ENCODE assay signal across 8 cellular contexts in genomic region chr13:24922390-24923304, GRCh38.
DNase-seq lines count a peak whose midpoint lies in the region; ATAC-seq and TF ChIP-seq lines count a peak whose summit lies in the region.

No MANE protein-coding gene starts in this region.

- no peaks in the 10 kb centered on the region for H3K36me3 Mint-ChIP-seq in natural killer cell treated with Interleukin-12 subunit alpha and Interleukin-12 subunit beta and Interleukin-15 and Interleukin-18, amount 100 ng/mL, for 72 hours

- H3K9me3 Mint-ChIP-seq in natural killer cell treated with Interleukin-12 subunit alpha and Interleukin-12 subunit beta and Interleukin-15 and Interleukin-18, amount 100 ng/mL, for 72 hours = no peaks in the 10 kb centered on the region

- H3K4me3 Mint-ChIP-seq in natural killer cell treated with Interleukin-12 subunit alpha and Interleukin-12 subunit beta and Interleukin-15 and Interleukin-18, amount 100 ng/mL, for 72 hours = peak overlapping the region; percentile 88

- H3K4me1 Mint-ChIP-seq in natural killer cell treated with Interleukin-12 subunit alpha and Interleukin-12 subunit beta and Interleukin-15 and Interleukin-18, amount 100 ng/mL, for 72 hours (ENCODE audit: low read depth in 2 of 2) = peaks cover 10 to 15% of the 10 kb centered on the region in 2 donors

- H3K27me3 Mint-ChIP-seq in natural killer cell treated with Interleukin-12 subunit alpha and Interleukin-12 subunit beta and Interleukin-15 and Interleukin-18, amount 100 ng/mL, for 72 hours = no peaks in the 10 kb centered on the region

- TF ChIP-seq CTCF in LNCaP clone FGC (IDR thresholded peaks at IDR 0.05; ENCODE audit: control insufficient read depth, extremely low read depth, insufficient read depth) = no peak
- TF ChIP-seq CTCF in RWPE2 (IDR thresholded peaks at IDR 0.05; ENCODE audit: poor library complexity, severe bottlenecking) = no peak
- no peak for TF ChIP-seq CTCF in fibroblast of pulmonary artery (IDR thresholded peaks at IDR 0.05; ENCODE audit: low read length, missing control alignments)

- peak overlapping the region; percentile 68 for H3K27ac ChIP-seq in RWPE2 (ENCODE audit: poor library complexity, severe bottlenecking)

- no peaks in the 10 kb centered on the region for H3K9me3 ChIP-seq in RWPE2 (ENCODE audit: severe bottlenecking)

- ATAC-seq in RWPE2 (ENCODE audit: low read depth) = peak; percentile 98
- ATAC-seq in natural killer cell treated with Interleukin-12 subunit alpha and Interleukin-12 subunit beta and Interleukin-15 and Interleukin-18, amount 100 ng/mL, for 72 hours = peak; percentile 99

- peak overlapping the region; percentile 91 to 95 for H3K27ac Mint-ChIP-seq in natural killer cell treated with Interleukin-12 subunit alpha and Interleukin-12 subunit beta and Interleukin-15 and Interleukin-18, amount 100 ng/mL, for 72 hours

- no peaks in the 10 kb centered on the region for H3K36me3 ChIP-seq in RWPE2 (ENCODE audit: low read depth)

- DNase-seq in ELF-1 (ENCODE audit: low read depth, low spot score) = peak; percentile 99
- DNase-seq in H4 (ENCODE audit: low spot score) = peak; percentile 92
- peak; percentile 81 for DNase-seq in LNCaP clone FGC (ENCODE audit: low read depth)
- peak; percentile 94 for DNase-seq in RWPE2 (ENCODE audit: low spot score)
- DNase-seq in activated effector memory CD4-positive, alpha-beta T cell treated with Interleukin-2 at 50 U/mL for 16 hours = peak; percentile 90
- DNase-seq in fibroblast of pulmonary artery (ENCODE audit: low read depth) = peak; percentile 98
- DNase-seq in natural killer cell treated with Interleukin-12 subunit alpha and Interleukin-12 subunit beta and Interleukin-15 and Interleukin-18, amount 100 ng/mL, for 72 hours (ENCODE audit: low spot score) = peak; percentile 99
- DNase-seq in stimulated activated naive CD4-positive, alpha-beta T cell treated with Interleukin-2 at 50 U/mL for 16 hours (lab: John Stamatoyannopoulos, UW) = peak; percentile 94

- no peaks in the 10 kb centered on the region for H3K27me3 ChIP-seq in RWPE2 (ENCODE audit: insufficient read depth, poor library complexity, severe bottlenecking)

- H3K4me1 ChIP-seq in RWPE2 (ENCODE audit: insufficient read depth, poor library complexity, severe bottlenecking) = peaks cover 18% of the 10 kb centered on the region

- H3K4me3 ChIP-seq in LNCaP clone FGC (ENCODE audit: low read depth, low read length) (peak overlapping the region; percentile 86), RWPE2 (ENCODE audit: severe bottlenecking) (peak overlapping the region; percentile 78), fibroblast of pulmonary artery (replicated peaks; ENCODE audit: low read depth, low read length) (peak overlapping the region; percentile 64)

Comparison
In these comparisons a context has a peak if more than half of its experiments do, and no peak if none do; other contexts are left out.
1. Peak in every context shown above with its lines: DNase-seq, ATAC-seq, H3K4me3 ChIP-seq and H3K27ac ChIP-seq.